Comparison of ENCODE assay signal across 12 cellular contexts in genomic region chr17:35539659-35540026, GRCh38. TPM values are rescaled to one million over a fixed set of nuclear protein-coding genes. Genes with fewer than 3 reads are reported as not detected.
DNase-seq lines count a peak whose midpoint lies in the region; ATAC-seq, FAIRE-seq and TF ChIP-seq lines count a peak whose summit lies in the region.
"Had no signal": no experiment of that assay in that cellular context is flagged by ENCODE, and none has a peak within 500 bp of the region (broad histone marks: within the 10 kb centered on the region; RNA-seq: fewer than 3 reads in every experiment).

No MANE protein-coding gene starts in this region.

- H3K36me3 Mint-ChIP-seq in T-helper 2 cell treated with Interferon-gamma antibody and Interleukin-4, amounts not matched to agents 5 μg/mL and 100 μg/mL, for 36 hours (ENCODE audit: low read depth): peaks cover 24% of the 10 kb centered on the region

- no peaks in the 10 kb centered on the region for H3K79me2 ChIP-seq in OCI-LY3 (ENCODE audit: low read length)

- ATAC-seq in HG03039 (IDR thresholded peaks at IDR 0.05; ENCODE audit: unreplicated experiment): no peak

- H2AFZ ChIP-seq in OCI-LY3 (ENCODE audit: low read depth, low read length): peak overlapping the region; percentile 92

- peak overlapping the region; percentile 44; the same call in 1 of the 2 replicates for H3K27ac ChIP-seq in OCI-LY3 (ENCODE audit: low read length)
- peak overlapping the region; percentile 58 to 71 for H3K27ac ChIP-seq in small intestine (ENCODE audit: low read depth in 1 of 2, low read length in 1 of 2)
- no peak overlapping the region for H3K27ac ChIP-seq in caudate nucleus (ENCODE audit: low read depth, low read length)
- no peak overlapping the region for H3K27ac ChIP-seq in ascending aorta
- H3K27ac ChIP-seq: epithelial cell of prostate had no signal

- peaks cover 46% of the 10 kb centered on the region for H3K4me1 Mint-ChIP-seq in T-helper 2 cell treated with Interferon-gamma antibody and Interleukin-4, amounts not matched to agents 5 μg/mL and 100 μg/mL, for 36 hours (ENCODE audit: low read depth)

- no peaks in the 10 kb centered on the region for H3K27me3 ChIP-seq in OCI-LY3 (ENCODE audit: low read depth, low read length)
- H3K27me3 ChIP-seq in small intestine (ENCODE audit: control insufficient read depth in 2 of 2, insufficient read depth in 2 of 2, low read length in 2 of 2): no peaks in the 10 kb centered on the region
- H3K27me3 ChIP-seq in ascending aorta: no peaks in the 10 kb centered on the region

- peak overlapping the region; percentile 70 for H3K9ac ChIP-seq in OCI-LY3 (ENCODE audit: low read length)

- H3K4me2 ChIP-seq in OCI-LY3 (ENCODE audit: low read length): peak overlapping the region; percentile 92

- TF ChIP-seq CTCF in OCI-LY3 (IDR thresholded peaks at IDR 0.05; ENCODE audit: low read depth, low read length) (no peak), ascending aorta (IDR thresholded peaks at IDR 0.05) (no peak)

- DNase-seq in T-helper 2 cell treated with Interferon-gamma antibody and Interleukin-4, amounts not matched to agents 5 μg/mL and 100 μg/mL, for 36 hours (ENCODE audit: low spot score): no peak
- DNase-seq in T-helper 2 cell (no peak), ecto neural progenitor cell (ENCODE audit: low spot score) (peak; percentile 27), small intestine (no peak), caudate nucleus (lab: John Stamatoyannopoulos, UW) (no peak), ascending aorta (ENCODE audit: low spot score in 2 of 2) (no peak)

- H3K4me1 ChIP-seq in OCI-LY3 (ENCODE audit: low read length) (peaks cover 49% of the 10 kb centered on the region), small intestine (ENCODE audit: control insufficient read depth in 2 of 2, insufficient read depth in 1 of 2, low read depth in 1 of 2, low read length in 1 of 2) (no peaks in the 10 kb centered on the region), ascending aorta (peaks cover 0 to 2% of the 10 kb centered on the region in 2 donors)

- H3K27ac Mint-ChIP-seq in T-helper 2 cell treated with Interferon-gamma antibody and Interleukin-4, amounts not matched to agents 5 μg/mL and 100 μg/mL, for 36 hours: peak overlapping the region; percentile 95

- H4K20me1 ChIP-seq in OCI-LY3 (ENCODE audit: insufficient read depth, low read length): no peaks in the 10 kb centered on the region

- no peaks in the 10 kb centered on the region for H3K9me3 Mint-ChIP-seq in T-helper 2 cell treated with Interferon-gamma antibody and Interleukin-4, amounts not matched to agents 5 μg/mL and 100 μg/mL, for 36 hours

- H3K36me3 ChIP-seq in OCI-LY3 (replicated peaks; ENCODE audit: low read depth, low read length) (no peaks in the 10 kb centered on the region), small intestine (ENCODE audit: control insufficient read depth in 2 of 2, insufficient read depth in 2 of 2, low read length in 2 of 2) (no peaks in the 10 kb centered on the region), ascending aorta (no peaks in the 10 kb centered on the region)

- intact Hi-C loops in ascending aorta (cut with DNase I): loop anchor here (2.0 to 10.0 kb wide), 2 partner anchors 225 to 365 kb away; no protein-coding TSS in a partner anchor

- no peaks in the 10 kb centered on the region for H3K9me3 ChIP-seq in OCI-LY3 (ENCODE audit: insufficient read depth, low read length)
- H3K9me3 ChIP-seq in small intestine (ENCODE audit: control insufficient read depth, low read depth): no peaks in the 10 kb centered on the region
- H3K9me3 ChIP-seq in ascending aorta: no peaks in the 10 kb centered on the region

- H3K4me3 Mint-ChIP-seq in T-helper 2 cell treated with Interferon-gamma antibody and Interleukin-4, amounts not matched to agents 5 μg/mL and 100 μg/mL, for 36 hours: peak overlapping the region; percentile 90

- no peak for FAIRE-seq in small intestine (lab: Jason Lieb, UNC)

- peak overlapping the region; percentile 78 for H3K4me3 ChIP-seq in OCI-LY3 (ENCODE audit: low read length)
- H3K4me3 ChIP-seq in small intestine (ENCODE audit: low read depth in 1 of 2, low read length in 2 of 2): no peak overlapping the region
- H3K4me3 ChIP-seq in ascending aorta: no peak overlapping the region

- H3K27me3 Mint-ChIP-seq in T-helper 2 cell treated with Interferon-gamma antibody and Interleukin-4, amounts not matched to agents 5 μg/mL and 100 μg/mL, for 36 hours (ENCODE audit: low read depth): no peaks in the 10 kb centered on the region

- 46 to 54% (median 48%) methylated on average over 5 of the region's 5 CpGs for WGBS in small intestine, 3 donors

RNA-seq across cellular contexts. Expression of gene SLFN12L, which starts 2.2 kb away (rescaled TPM):
- polyA plus RNA-seq in small intestine: under 1 TPM in 1 of 3 donors, not detected in 2; 0.34 TPM
- total RNA-seq in ascending aorta: not detected
- total RNA-seq: A172 had no signal

RNA-seq across cellular contexts. Expression of gene SLFN14, which starts 21.0 kb away (rescaled TPM):
- not detected for polyA plus RNA-seq in small intestine
- not detected for total RNA-seq in ascending aorta
- total RNA-seq: A172; subcutaneous adipose tissue; T-helper 2 cell treated with Interferon-gamma antibody and Interleukin-4, amounts not matched to agents 100 ng/mL and 5 ng/mL, for 36 hours had no signal

RNA-seq across cellular contexts. Expression of gene PEX12, which starts 38.7 kb away (rescaled TPM):
- 1 to 10 TPM; 2.9 to 3.6 (median 3.2) TPM for polyA plus RNA-seq in small intestine
- total RNA-seq in ascending aorta: 5.6 TPM

RNA-seq across cellular contexts. Expression of gene AP2B1, which starts 47.5 kb away (rescaled TPM):
- polyA plus RNA-seq in small intestine: 10 to 100 TPM; 28.9 to 59.1 (median 31.6) TPM
- 59.5 TPM for total RNA-seq in ascending aorta

Comparison
In these comparisons a context has a peak if more than half of its experiments do, and no peak if none do; other contexts are left out.
1. H3K27ac ChIP-seq: peak in OCI-LY3 (single experiment) and small intestine (2 of 2); none in caudate nucleus (single experiment) and ascending aorta (0 of 2).